1 cellular context compared by ENCODE assay signal in the genomic region with DNA sequence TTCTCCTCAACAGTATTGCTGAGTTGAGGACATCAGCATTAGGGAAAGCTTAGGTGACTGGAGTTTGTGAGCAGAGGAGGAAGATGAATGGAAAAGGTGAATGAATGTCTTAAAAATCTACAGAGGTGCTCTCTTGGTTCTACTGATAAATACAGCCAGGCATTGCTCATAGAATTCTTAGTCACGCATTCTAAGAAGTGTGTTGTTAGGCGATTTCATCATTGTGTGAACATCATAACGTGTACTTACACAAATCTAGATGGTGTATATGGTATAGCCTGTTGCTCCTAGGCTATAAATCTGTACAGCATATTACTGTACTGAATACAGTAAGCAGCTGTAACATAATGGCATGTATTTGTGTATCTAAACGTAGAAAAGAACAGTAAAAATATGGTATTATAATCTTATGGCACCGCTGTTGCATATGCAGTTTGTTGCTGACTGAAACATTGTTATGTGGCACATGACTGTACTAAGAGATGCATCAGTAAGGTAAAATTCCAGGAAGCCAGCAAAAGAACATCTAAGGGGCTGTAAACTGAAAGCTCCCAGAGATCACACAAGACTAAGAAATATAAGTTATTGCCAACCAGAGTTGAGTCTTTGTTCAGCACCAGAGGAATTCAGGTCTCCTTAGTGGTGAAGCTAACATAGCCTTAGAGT.
TF ChIP-seq lines count a peak whose summit lies in the region.

No MANE protein-coding gene starts in this region.

TF ChIP-seq in K562, 482 proteins besides CTCF, POLR2A, EP300 and RAD21:
- TF ChIP-seq HNRNPH1 (optimal IDR thresholded peaks at IDR 0.05; ENCODE audit: low read depth, low read length) = no peak
- peak; percentile 43 to 53; a peak in 2 of 4 replicates for TF ChIP-seq TRIM24 (IDR thresholded peaks at IDR 0.05)
- no peak for TF ChIP-seq ZNF217 (CRISPR knock-in tag; IDR thresholded peaks at IDR 0.05)
- TF ChIP-seq ATF7 (IDR thresholded peaks at IDR 0.05) = peak; percentile 35; the same call in 1 of the 2 replicates
- no peak for TF ChIP-seq YBX1 (IDR thresholded peaks at IDR 0.05)
- TF ChIP-seq RFX5 (IDR thresholded peaks at IDR 0.05; ENCODE audit: low read depth, low read length) = no peak
- TF ChIP-seq YY1 (IDR thresholded peaks at IDR 0.05; ENCODE audit: borderline replicate concordance in 1 of 3, control insufficient read depth in 1 of 3, extremely low read depth in 1 of 3, insufficient read depth in 3 of 3, insufficient read length in 1 of 3, insufficient replicate concordance in 2 of 3, low read depth in 1 of 3, low read length in 2 of 3) = no peak
- no peak for TF ChIP-seq SMARCC2 (IDR thresholded peaks at IDR 0.05; ENCODE audit: low read depth)
- TF ChIP-seq ZNF165 (CRISPR knock-in tag; IDR thresholded peaks at IDR 0.05; ENCODE audit: borderline replicate concordance) = no peak
- TF ChIP-seq ERF (CRISPR knock-in tag; IDR thresholded peaks at IDR 0.05) = no peak
- TF ChIP-seq, protein P1, sequence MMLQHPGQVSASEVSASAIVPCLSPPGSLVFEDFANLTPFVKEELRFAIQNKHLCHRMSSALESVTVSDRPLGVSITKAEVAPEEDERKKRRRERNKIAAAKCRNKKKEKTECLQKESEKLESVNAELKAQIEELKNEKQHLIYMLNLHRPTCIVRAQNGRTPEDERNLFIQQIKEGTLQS (IDR thresholded peaks at IDR 0.05) = peak; percentile 85
- TF ChIP-seq, protein P1 (CRISPR knock-in tag; conservative IDR thresholded peaks at IDR 0.05) = no peak
- TF ChIP-seq CBFA2T3 (IDR thresholded peaks at IDR 0.05) = peak; percentile 26; the same call in 1 of the 2 replicates
- TF ChIP-seq SMARCA4 (IDR thresholded peaks at IDR 0.05) = peak; percentile 36; the same call in 1 of the 2 replicates
- TF ChIP-seq WHSC1 (IDR thresholded peaks at IDR 0.05; ENCODE audit: low read length) = no peak
- TF ChIP-seq TAL1 (IDR thresholded peaks at IDR 0.05) = peak; percentile 32; the same call in 1 of the 2 replicates
- TF ChIP-seq ZNF785 (CRISPR knock-in tag; IDR thresholded peaks at IDR 0.05) = no peak
- TF ChIP-seq PCBP2 (IDR thresholded peaks at IDR 0.05; ENCODE audit: low read depth, low read length, poor library complexity, severe bottlenecking) = no peak
- 0 out of 2 replicates have a peak, but pooled peaks have one; percentile 20 for TF ChIP-seq EP400 (IDR thresholded peaks at IDR 0.05)
- TF ChIP-seq CBX2 (IDR thresholded peaks at IDR 0.05; ENCODE audit: insufficient read depth, low read length, poor library complexity, severe bottlenecking) = no peak
- TF ChIP-seq MAX (CRISPR knock-in tag; IDR thresholded peaks at IDR 0.05) = no peak
- TF ChIP-seq ZBTB12 (CRISPR knock-in tag; IDR thresholded peaks at IDR 0.05) = no peak
- no peak for TF ChIP-seq ZNF146 (CRISPR knock-in tag; IDR thresholded peaks at IDR 0.05; ENCODE audit: unreplicated experiment)
- TF ChIP-seq PTTG1 (tag; IDR thresholded peaks at IDR 0.05; ENCODE audit: low read depth) = no peak
- TF ChIP-seq USF1 (CRISPR knock-in tag; IDR thresholded peaks at IDR 0.05) = no peak
- TF ChIP-seq FOXJ3 (CRISPR knock-in tag; IDR thresholded peaks at IDR 0.05) = no peak
- no peak for TF ChIP-seq CBX1 (IDR thresholded peaks at IDR 0.05; ENCODE audit: low read depth)
- TF ChIP-seq ZNF282 (CRISPR knock-in tag; IDR thresholded peaks at IDR 0.05) = no peak
- TF ChIP-seq, protein P2, sequence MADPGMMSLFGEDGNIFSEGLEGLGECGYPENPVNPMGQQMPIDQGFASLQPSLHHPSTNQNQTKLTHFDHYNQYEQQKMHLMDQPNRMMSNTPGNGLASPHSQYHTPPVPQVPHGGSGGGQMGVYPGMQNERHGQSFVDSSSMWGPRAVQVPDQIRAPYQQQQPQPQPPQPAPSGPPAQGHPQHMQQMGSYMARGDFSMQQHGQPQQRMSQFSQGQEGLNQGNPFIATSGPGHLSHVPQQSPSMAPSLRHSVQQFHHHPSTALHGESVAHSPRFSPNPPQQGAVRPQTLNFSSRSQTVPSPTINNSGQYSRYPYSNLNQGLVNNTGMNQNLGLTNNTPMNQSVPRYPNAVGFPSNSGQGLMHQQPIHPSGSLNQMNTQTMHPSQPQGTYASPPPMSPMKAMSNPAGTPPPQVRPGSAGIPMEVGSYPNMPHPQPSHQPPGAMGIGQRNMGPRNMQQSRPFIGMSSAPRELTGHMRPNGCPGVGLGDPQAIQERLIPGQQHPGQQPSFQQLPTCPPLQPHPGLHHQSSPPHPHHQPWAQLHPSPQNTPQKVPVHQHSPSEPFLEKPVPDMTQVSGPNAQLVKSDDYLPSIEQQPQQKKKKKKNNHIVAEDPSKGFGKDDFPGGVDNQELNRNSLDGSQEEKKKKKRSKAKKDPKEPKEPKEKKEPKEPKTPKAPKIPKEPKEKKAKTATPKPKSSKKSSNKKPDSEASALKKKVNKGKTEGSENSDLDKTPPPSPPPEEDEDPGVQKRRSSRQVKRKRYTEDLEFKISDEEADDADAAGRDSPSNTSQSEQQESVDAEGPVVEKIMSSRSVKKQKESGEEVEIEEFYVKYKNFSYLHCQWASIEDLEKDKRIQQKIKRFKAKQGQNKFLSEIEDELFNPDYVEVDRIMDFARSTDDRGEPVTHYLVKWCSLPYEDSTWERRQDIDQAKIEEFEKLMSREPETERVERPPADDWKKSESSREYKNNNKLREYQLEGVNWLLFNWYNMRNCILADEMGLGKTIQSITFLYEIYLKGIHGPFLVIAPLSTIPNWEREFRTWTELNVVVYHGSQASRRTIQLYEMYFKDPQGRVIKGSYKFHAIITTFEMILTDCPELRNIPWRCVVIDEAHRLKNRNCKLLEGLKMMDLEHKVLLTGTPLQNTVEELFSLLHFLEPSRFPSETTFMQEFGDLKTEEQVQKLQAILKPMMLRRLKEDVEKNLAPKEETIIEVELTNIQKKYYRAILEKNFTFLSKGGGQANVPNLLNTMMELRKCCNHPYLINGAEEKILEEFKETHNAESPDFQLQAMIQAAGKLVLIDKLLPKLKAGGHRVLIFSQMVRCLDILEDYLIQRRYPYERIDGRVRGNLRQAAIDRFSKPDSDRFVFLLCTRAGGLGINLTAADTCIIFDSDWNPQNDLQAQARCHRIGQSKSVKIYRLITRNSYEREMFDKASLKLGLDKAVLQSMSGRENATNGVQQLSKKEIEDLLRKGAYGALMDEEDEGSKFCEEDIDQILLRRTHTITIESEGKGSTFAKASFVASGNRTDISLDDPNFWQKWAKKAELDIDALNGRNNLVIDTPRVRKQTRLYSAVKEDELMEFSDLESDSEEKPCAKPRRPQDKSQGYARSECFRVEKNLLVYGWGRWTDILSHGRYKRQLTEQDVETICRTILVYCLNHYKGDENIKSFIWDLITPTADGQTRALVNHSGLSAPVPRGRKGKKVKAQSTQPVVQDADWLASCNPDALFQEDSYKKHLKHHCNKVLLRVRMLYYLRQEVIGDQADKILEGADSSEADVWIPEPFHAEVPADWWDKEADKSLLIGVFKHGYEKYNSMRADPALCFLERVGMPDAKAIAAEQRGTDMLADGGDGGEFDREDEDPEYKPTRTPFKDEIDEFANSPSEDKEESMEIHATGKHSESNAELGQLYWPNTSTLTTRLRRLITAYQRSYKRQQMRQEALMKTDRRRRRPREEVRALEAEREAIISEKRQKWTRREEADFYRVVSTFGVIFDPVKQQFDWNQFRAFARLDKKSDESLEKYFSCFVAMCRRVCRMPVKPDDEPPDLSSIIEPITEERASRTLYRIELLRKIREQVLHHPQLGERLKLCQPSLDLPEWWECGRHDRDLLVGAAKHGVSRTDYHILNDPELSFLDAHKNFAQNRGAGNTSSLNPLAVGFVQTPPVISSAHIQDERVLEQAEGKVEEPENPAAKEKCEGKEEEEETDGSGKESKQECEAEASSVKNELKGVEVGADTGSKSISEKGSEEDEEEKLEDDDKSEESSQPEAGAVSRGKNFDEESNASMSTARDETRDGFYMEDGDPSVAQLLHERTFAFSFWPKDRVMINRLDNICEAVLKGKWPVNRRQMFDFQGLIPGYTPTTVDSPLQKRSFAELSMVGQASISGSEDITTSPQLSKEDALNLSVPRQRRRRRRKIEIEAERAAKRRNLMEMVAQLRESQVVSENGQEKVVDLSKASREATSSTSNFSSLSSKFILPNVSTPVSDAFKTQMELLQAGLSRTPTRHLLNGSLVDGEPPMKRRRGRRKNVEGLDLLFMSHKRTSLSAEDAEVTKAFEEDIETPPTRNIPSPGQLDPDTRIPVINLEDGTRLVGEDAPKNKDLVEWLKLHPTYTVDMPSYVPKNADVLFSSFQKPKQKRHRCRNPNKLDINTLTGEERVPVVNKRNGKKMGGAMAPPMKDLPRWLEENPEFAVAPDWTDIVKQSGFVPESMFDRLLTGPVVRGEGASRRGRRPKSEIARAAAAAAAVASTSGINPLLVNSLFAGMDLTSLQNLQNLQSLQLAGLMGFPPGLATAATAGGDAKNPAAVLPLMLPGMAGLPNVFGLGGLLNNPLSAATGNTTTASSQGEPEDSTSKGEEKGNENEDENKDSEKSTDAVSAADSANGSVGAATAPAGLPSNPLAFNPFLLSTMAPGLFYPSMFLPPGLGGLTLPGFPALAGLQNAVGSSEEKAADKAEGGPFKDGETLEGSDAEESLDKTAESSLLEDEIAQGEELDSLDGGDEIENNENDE (IDR thresholded peaks at IDR 0.05; ENCODE audit: low read depth, low read length) = no peak
- TF ChIP-seq ARID1B (IDR thresholded peaks at IDR 0.05) = peak; percentile 56
- no peak for TF ChIP-seq ZNF354B (CRISPR knock-in tag; IDR thresholded peaks at IDR 0.05)
- TF ChIP-seq MEIS2 (IDR thresholded peaks at IDR 0.05; ENCODE audit: partially characterized antibody) = peak; percentile 34
- no peak for TF ChIP-seq ZNF143 (CRISPR knock-in tag; IDR thresholded peaks at IDR 0.05)
- TF ChIP-seq ARNT (IDR thresholded peaks at IDR 0.05) = no peak
- TF ChIP-seq MAZ (CRISPR knock-in tag; conservative IDR thresholded peaks at IDR 0.05 in 1 of 2, IDR thresholded peaks at IDR 0.05 in 1 of 2) = 0 out of 4 replicates have a peak, but pooled peaks of 1 of the 2 experiments have one; percentile 20
- TF ChIP-seq ZNF3 (CRISPR knock-in tag; IDR thresholded peaks at IDR 0.05) = no peak
- TF ChIP-seq HDAC2 (IDR thresholded peaks at IDR 0.05) = no peak
- 0 out of 2 replicates have a peak, but pooled peaks have one; percentile 45 for TF ChIP-seq ZEB2 (IDR thresholded peaks at IDR 0.05)
- TF ChIP-seq TGIF2 (CRISPR knock-in tag; IDR thresholded peaks at IDR 0.05) = no peak
- TF ChIP-seq ZFPM2 (CRISPR knock-in tag; IDR thresholded peaks at IDR 0.05) = no peak
- TF ChIP-seq TARDBP (IDR thresholded peaks at IDR 0.05) = no peak
- no peak for TF ChIP-seq MYC (IDR thresholded peaks at IDR 0.05; ENCODE audit: low read depth, low read length)
- TF ChIP-seq MYC (CRISPR knock-in tag; IDR thresholded peaks at IDR 0.05; ENCODE audit: borderline replicate concordance, low read depth) = no peak
- TF ChIP-seq ZNF175 (CRISPR knock-in tag; IDR thresholded peaks at IDR 0.05; ENCODE audit: low read depth) = peak; percentile 48; the same call in 1 of the 2 replicates
- TF ChIP-seq PPARD (CRISPR knock-in tag; IDR thresholded peaks at IDR 0.05) = no peak
- no peak for TF ChIP-seq XRCC3 (IDR thresholded peaks at IDR 0.05)
- TF ChIP-seq GMEB1 (CRISPR knock-in tag; IDR thresholded peaks at IDR 0.05) = no peak
- TF ChIP-seq FOSL1 (tag; conservative IDR thresholded peaks at IDR 0.05) = peak; percentile 80
- TF ChIP-seq MEF2A (IDR thresholded peaks at IDR 0.05; ENCODE audit: control insufficient read depth, low read depth, low read length) = no peak
- 0 out of 2 replicates have a peak, but pooled peaks have one; percentile 55 for TF ChIP-seq ZNF584 (CRISPR knock-in tag; IDR thresholded peaks at IDR 0.05; ENCODE audit: low read depth)
- TF ChIP-seq NR4A1 (CRISPR knock-in tag; IDR thresholded peaks at IDR 0.05) = no peak
- no peak for TF ChIP-seq NR4A1 (tag; IDR thresholded peaks at IDR 0.05)
- no peak for TF ChIP-seq DIDO1 (tag; IDR thresholded peaks at IDR 0.05; ENCODE audit: low read depth)
- no peak for TF ChIP-seq LARP7 (IDR thresholded peaks at IDR 0.05)
- no peak for TF ChIP-seq U2AF1 (optimal IDR thresholded peaks at IDR 0.05; ENCODE audit: low read depth, low read length)
- TF ChIP-seq CEBPG (CRISPR knock-in tag; IDR thresholded peaks at IDR 0.05) = no peak
- peak in 1 of 2 experiments; percentile 88; a peak in 2 of 4 replicates for TF ChIP-seq CEBPG (tag; conservative IDR thresholded peaks at IDR 0.05 in 1 of 2, IDR thresholded peaks at IDR 0.05 in 1 of 2)
- TF ChIP-seq JUND (IDR thresholded peaks at IDR 0.05; ENCODE audit: borderline replicate concordance, low read depth, low read length) = peak; percentile 28; the same call in 1 of the 2 replicates
- no peak for TF ChIP-seq JUND (tag; IDR thresholded peaks at IDR 0.05; ENCODE audit: borderline replicate concordance, low read depth, low read length)
- no peak for TF ChIP-seq NR2F6 (CRISPR knock-in tag; IDR thresholded peaks at IDR 0.05)
- TF ChIP-seq ZNF232 (CRISPR knock-in tag; IDR thresholded peaks at IDR 0.05) = no peak
